In the genomic region with DNA sequence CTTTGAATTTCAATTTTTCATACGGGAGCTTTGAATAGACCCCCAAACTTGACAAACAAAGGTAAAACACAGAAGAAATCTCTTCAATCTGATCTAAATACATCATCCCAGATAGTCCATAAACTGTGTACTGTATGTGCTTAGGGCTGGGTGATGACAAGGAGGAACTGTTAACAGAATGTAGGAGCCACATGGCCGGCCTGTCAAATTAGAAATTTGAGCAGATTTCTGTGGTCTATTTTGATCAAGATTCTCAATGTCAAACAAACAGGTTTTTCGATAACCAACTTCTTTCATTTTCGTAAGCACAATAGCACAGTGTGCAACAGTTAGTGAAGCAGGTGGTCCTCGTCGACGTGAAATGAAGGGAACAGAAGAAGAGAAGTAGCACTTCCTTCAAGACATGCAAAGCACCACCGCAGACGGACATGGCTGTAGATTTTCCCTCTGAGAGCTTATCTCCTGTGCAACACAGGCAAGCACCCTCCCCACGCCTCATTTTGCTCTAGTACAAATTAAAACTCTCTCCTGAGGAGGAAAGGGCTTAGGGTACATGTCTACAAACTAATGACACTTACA, we compare ENCODE assay signal across 13 cellular contexts.
DNase-seq lines count a peak whose midpoint lies in the region; ATAC-seq and TF ChIP-seq lines count a peak whose summit lies in the region.
"Had no signal": no experiment of that assay in that cellular context is flagged by ENCODE, and none has a peak within 500 bp of the region (broad histone marks: within the 10 kb centered on the region; RNA-seq: fewer than 3 reads in every experiment).

No MANE protein-coding gene starts in this region.

- H3K27me3 Mint-ChIP-seq in chondrocyte (ENCODE audit: low read depth), result no peaks in the 10 kb centered on the region

- no peaks in the 10 kb centered on the region for H3K36me3 Mint-ChIP-seq in chondrocyte (ENCODE audit: low read depth)

- no peak overlapping the region for H3K4me3 Mint-ChIP-seq in chondrocyte (ENCODE audit: unreplicated experiment)

- intact Hi-C loops in lower leg skin (cut with DNase I; ENCODE audit: low total_unique reads), result no loop called here

- TF ChIP-seq POLR2A in lower leg skin (IDR thresholded peaks at IDR 0.05) (no peak), tibial nerve (IDR thresholded peaks at IDR 0.05) (peak in 1 of 2 donors; percentile 6)

- in situ Hi-C loops in GM13977 (cut with MboI; ENCODE audit: low pct_unique_long_range_greater_than_20kb, low sequenced_read_pairs, unreplicated experiment), result no loop called here

- no peak overlapping the region for H3K27ac ChIP-seq in tibial nerve
- H3K27ac ChIP-seq: stomach had no signal

- no peaks in the 10 kb centered on the region for H3K27me3 ChIP-seq in MG63
- H3K27me3 ChIP-seq in tibial nerve, result no peaks in the 10 kb centered on the region
- H3K27me3 ChIP-seq: stomach had no signal

- no peak for TF ChIP-seq EP300 in tibial nerve (IDR thresholded peaks at IDR 0.05)

- H3K36me3 ChIP-seq in MG63 (no peaks in the 10 kb centered on the region), tibial nerve (peaks cover 0 to 7% (median 0%) of the 10 kb centered on the region in 3 donors)

- TF ChIP-seq CTCF in GM13977 (IDR thresholded peaks at IDR 0.05; ENCODE audit: extremely low read depth, insufficient read depth, missing control alignments) (no peak), chondrocyte (IDR thresholded peaks at IDR 0.05) (no peak), lower leg skin (IDR thresholded peaks at IDR 0.05) (no peak), tibial nerve (IDR thresholded peaks at IDR 0.05) (no peak)

- H3K27ac Mint-ChIP-seq in chondrocyte (ENCODE audit: unreplicated experiment), result no peak overlapping the region

- peak; percentile 52 for DNase-seq in GM13977 (ENCODE audit: low spot score)
- DNase-seq in NAMALWA (ENCODE audit: low spot score), result peak; percentile 69
- no peak for DNase-seq in MG63
- DNase-seq in chondrocyte (ENCODE audit: low spot score), result no peak
- DNase-seq in lower leg skin (ENCODE audit: low spot score in 2 of 2), result no peak
- no peak for DNase-seq in tibial nerve (ENCODE audit: low spot score in 2 of 2)
- DNase-seq: activated CD4-positive, alpha-beta T cell treated with anti-CD3 and anti-CD28 coated beads, Interleukin-2, amount 50 U/mL, for 4 hours; GDM1; hippocampal formation; SIG-M5; stomach had no signal

- peak; percentile 94 for ATAC-seq in GM19467 (IDR thresholded peaks at IDR 0.05; ENCODE audit: unreplicated experiment)
- peak; percentile 92 for ATAC-seq in HG02973 (IDR thresholded peaks at IDR 0.05; ENCODE audit: unreplicated experiment)

- H3K4me1 ChIP-seq in tibial nerve, result peaks cover 0 to 2% (median 0%) of the 10 kb centered on the region in 4 donors
- H3K4me1 ChIP-seq: stomach had no signal

- no peaks in the 10 kb centered on the region for H3K9me3 Mint-ChIP-seq in chondrocyte (ENCODE audit: low read depth)

- peaks cover 8% of the 10 kb centered on the region for H3K4me1 Mint-ChIP-seq in chondrocyte (ENCODE audit: low read depth)

- H3K9me3 ChIP-seq in MG63 (no peaks in the 10 kb centered on the region), tibial nerve (no peaks in the 10 kb centered on the region)
- H3K9me3 ChIP-seq: stomach had no signal

- H3K4me3 ChIP-seq in MG63 (no peak overlapping the region), lower leg skin (ENCODE audit: low read depth, poor library complexity, severe bottlenecking) (no peak overlapping the region), tibial nerve (no peak overlapping the region)
- H3K4me3 ChIP-seq: stomach had no signal

- WGBS in lower leg skin, 2 donors, result 95% methylated on average over 10 of the region's 10 CpGs
- 90% methylated on average over 10 of the region's 10 CpGs for WGBS in tibial nerve, 2 donors

Comparison
In these comparisons a context has a peak if more than half of its experiments do, and no peak if none do; other contexts are left out.
1. DNase-seq: peak in GM13977 (single experiment) and NAMALWA (single experiment); none in MG63 (single experiment), chondrocyte (single experiment), lower leg skin (0 of 2) and tibial nerve (0 of 2).